Comparison of ENCODE assay signal across 9 cellular contexts in genomic region chr5:41334758-41335157, GRCh38.
DNase-seq lines count a peak whose midpoint lies in the region; ATAC-seq and TF ChIP-seq lines count a peak whose summit lies in the region.
"Had no signal": no experiment of that assay in that cellular context is flagged by ENCODE, and none has a peak within 500 bp of the region (broad histone marks: within the 10 kb centered on the region; RNA-seq: fewer than 3 reads in every experiment).

No MANE protein-coding gene starts in this region.

- H3K9me3 Mint-ChIP-seq in activated CD4-positive, alpha-beta T cell treated with anti-CD3 and anti-CD28 coated beads for 36 hours (ENCODE audit: low read depth): no peaks in the 10 kb centered on the region
- H3K9me3 Mint-ChIP-seq: mesothelial cell of epicardium had no signal

- H3K27me3 ChIP-seq in heart left ventricle: no peaks in the 10 kb centered on the region
- H3K27me3 ChIP-seq in vagina: no peaks in the 10 kb centered on the region

- H3K27me3 Mint-ChIP-seq in activated CD4-positive, alpha-beta T cell treated with anti-CD3 and anti-CD28 coated beads for 36 hours: no peaks in the 10 kb centered on the region

- TF ChIP-seq POLR2A in heart left ventricle (IDR thresholded peaks at IDR 0.05): no peak
- no peak for TF ChIP-seq POLR2A in vagina (IDR thresholded peaks at IDR 0.05)

- H3K4me3 Mint-ChIP-seq in activated CD4-positive, alpha-beta T cell treated with anti-CD3 and anti-CD28 coated beads for 36 hours: no peak overlapping the region
- H3K4me3 Mint-ChIP-seq: mesothelial cell of epicardium had no signal

- H3K4me1 ChIP-seq in heart left ventricle (peaks cover 4 to 52% (median 28%) of the 10 kb centered on the region in 12 donors), vagina (peaks cover 22% of the 10 kb centered on the region)

- CTCF ChIA-PET in activated CD4-positive, alpha-beta T cell treated with anti-CD3 and anti-CD28 coated beads for 36 hours (lab: Charles Lee): no interaction called here

- 23 to 32% (median 27%) methylated on average over 5 of the region's 5 CpGs for WGBS in heart left ventricle, 4 donors

- intact Hi-C loops in activated CD4-positive, alpha-beta T cell treated with anti-CD3 and anti-CD28 coated beads for 36 hours (cut with DNase I, micrococcal nuclease): no loop called here
- intact Hi-C loops in heart left ventricle (cut with DNase I): no loop called here
- intact Hi-C loops in vagina (cut with DNase I): no loop called here

- H3K27ac ChIP-seq in heart left ventricle (peak overlapping the region; percentile 26 to 66 (median 45)), vagina (peak overlapping the region; percentile 33)

- H3K36me3 ChIP-seq in heart left ventricle (no peaks in the 10 kb centered on the region), vagina (no peaks in the 10 kb centered on the region)

- ATAC-seq in activated CD4-positive, alpha-beta T cell treated with anti-CD3 and anti-CD28 coated beads for 36 hours: no peak
- ATAC-seq in HG03378 (IDR thresholded peaks at IDR 0.05; ENCODE audit: unreplicated experiment) (peak; percentile 76), heart left ventricle (peak; percentile 63 to 86 (median 71)), HG02571 (IDR thresholded peaks at IDR 0.05; ENCODE audit: unreplicated experiment) (no peak)

- TF ChIP-seq CTCF in heart left ventricle (IDR thresholded peaks at IDR 0.05) (no peak), vagina (IDR thresholded peaks at IDR 0.05) (no peak)

- no peak overlapping the region for H3K27ac Mint-ChIP-seq in activated CD4-positive, alpha-beta T cell treated with anti-CD3 and anti-CD28 coated beads for 36 hours
- H3K27ac Mint-ChIP-seq: mesothelial cell of epicardium had no signal

- H3K9me3 ChIP-seq in heart left ventricle (peaks cover 0 to 4% (median 0%) of the 10 kb centered on the region in 12 donors), vagina (no peaks in the 10 kb centered on the region)

- peak overlapping the region in 2 of 12 donors; percentile 4 to 12 for H3K4me3 ChIP-seq in heart left ventricle
- no peak overlapping the region for H3K4me3 ChIP-seq in vagina

- no peaks in the 10 kb centered on the region for H3K4me1 Mint-ChIP-seq in activated CD4-positive, alpha-beta T cell treated with anti-CD3 and anti-CD28 coated beads for 36 hours
- H3K4me1 Mint-ChIP-seq: mesothelial cell of epicardium had no signal

- POLR2A ChIA-PET in activated CD4-positive, alpha-beta T cell treated with anti-CD3 and anti-CD28 coated beads for 36 hours (lab: Charles Lee): no interaction called here

- DNase-seq in activated CD4-positive, alpha-beta T cell treated with anti-CD3 and anti-CD28 coated beads for 36 hours: peak; percentile 8
- DNase-seq in activated CD4-positive, alpha-beta T cell treated with anti-CD3 and anti-CD28 coated beads for 1 hour: no peak
- DNase-seq in heart left ventricle (peak in 2 of 5 donors; percentile 36 to 44), vagina (ENCODE audit: extremely low spot score in 2 of 2) (no peak), NCI-H128 (lab: John Stamatoyannopoulos, UW; ENCODE audit: unreplicated experiment) (no peak), kidney glomerular epithelial cell (lab: John Stamatoyannopoulos, UW) (no peak)

- no peaks in the 10 kb centered on the region for H3K36me3 Mint-ChIP-seq in activated CD4-positive, alpha-beta T cell treated with anti-CD3 and anti-CD28 coated beads for 36 hours (ENCODE audit: low read depth)
- H3K36me3 Mint-ChIP-seq: mesothelial cell of epicardium had no signal

Comparison
In these comparisons a context has a peak if more than half of its experiments do, and no peak if none do; other contexts are left out.
1. ATAC-seq: peak in HG03378 (single experiment) and heart left ventricle (4 of 4); none in activated CD4-positive, alpha-beta T cell treated with anti-CD3 and anti-CD28 coated beads for 36 hours (single experiment) and HG02571 (single experiment).